28 cellular contexts compared by ENCODE assay signal in genomic region chr2:56539618-56540017, GRCh38.
"Had no signal": no experiment of that assay in that cellular context is flagged by ENCODE, and none has a peak within 500 bp of the region (broad histone marks: within the 10 kb centered on the region; RNA-seq: fewer than 3 reads in every experiment).

No MANE protein-coding gene starts in this region.

- H3K4me3 ChIP-seq: neural progenitor cell, ovary, pancreas, prostate gland, psoas muscle, right atrium auricular region, right lobe of liver, sigmoid colon, skin epidermis, smooth muscle cell, spleen had no signal

- H3K27ac ChIP-seq: neural progenitor cell, neutrophil, ovary, pancreas, parathyroid adenoma, prostate gland, psoas muscle, right atrium auricular region, right lobe of liver, sigmoid colon, skin epidermis, spleen had no signal

- H3K4me2 ChIP-seq: neural progenitor cell, smooth muscle cell had no signal

- ATAC-seq: naive thymus-derived CD8-positive, alpha-beta T cell; natural killer cell; natural killer cell treated with Interleukin-12 subunit alpha and Interleukin-12 subunit beta and Interleukin-15 and Interleukin-18, amount 100 ng/mL, for 72 hours; pancreas; psoas muscle; right cardiac atrium; right lobe of liver; sciatic nerve had no signal

- DNase-seq: naive thymus-derived CD8-positive, alpha-beta T cell; natural killer cell; nephron progenitor cell; nucleus accumbens; occipital lobe; ovary; pancreas; posterior cingulate gyrus; psoas muscle; retina; right cardiac atrium; right lobe of liver; sigmoid colon; small intestine; spleen; stimulated activated CD4-positive, alpha-beta T cell treated with anti-CD3 and anti-CD28 coated beads, Interleukin-12 subunit alpha, Interleukin-12 subunit beta, amount 100 ng/mL, for 4 hours; stimulated activated CD4-positive, alpha-beta T cell treated with anti-CD3 and anti-CD28 coated beads, Interleukin-15, amount 100 ng/mL, for 24 hours; stimulated activated CD4-positive, alpha-beta T cell treated with anti-CD3 and anti-CD28 coated beads, Interleukin-1b, Interleukin-23, amount 100 ng/mL, for 48 hours; stimulated activated CD4-positive, alpha-beta T cell treated with anti-CD3 and anti-CD28 coated beads, Interleukin-2, amount 100 ng/mL, for 24 hours had no signal

- H3K27me3 ChIP-seq: neural progenitor cell, neutrophil, ovary, pancreas, right atrium auricular region, right lobe of liver, sigmoid colon, spleen had no signal

- H3K9me3 ChIP-seq: neutrophil, ovary, pancreas, prostate gland, right lobe of liver, sigmoid colon had no signal

- FAIRE-seq: pancreas, small intestine had no signal

- H3K4me1 ChIP-seq: neural progenitor cell, pancreas, parathyroid adenoma, prostate gland, psoas muscle, right atrium auricular region, right lobe of liver, sigmoid colon, spleen had no signal

- H3K9ac ChIP-seq: neural progenitor cell, parathyroid adenoma had no signal

- H2AFZ ChIP-seq: neural progenitor cell, parathyroid adenoma had no signal

- H3K36me3 ChIP-seq: neural progenitor cell, neutrophil, ovary, pancreas, prostate gland, right atrium auricular region, right lobe of liver, sigmoid colon, spleen had no signal

- H3K79me2 ChIP-seq: parathyroid adenoma had no signal
